In genomic region chr10:112716924-112717348, GRCh38 we compare ENCODE assay signal across 14 cellular contexts.
A peak's percentile ranks its signal among the peaks of the same experiment; 100 is the strongest.
DNase-seq lines count a peak whose midpoint lies in the region; ATAC-seq and TF ChIP-seq lines count a peak whose summit lies in the region.
"Had no signal": no experiment of that assay in that cellular context is flagged by ENCODE, and none has a peak within 500 bp of the region (broad histone marks: within the 10 kb centered on the region; RNA-seq: fewer than 3 reads in every experiment).

No MANE protein-coding gene starts in this region.

- no peak overlapping the region for H3K27ac Mint-ChIP-seq in natural killer cell treated with Interleukin-12 subunit alpha and Interleukin-12 subunit beta and Interleukin-15 and Interleukin-18, amount 100 ng/mL, for 72 hours
- H3K27ac Mint-ChIP-seq: stimulated activated naive CD8-positive, alpha-beta T cell treated with anti-CD3 and anti-CD28 coated beads, Interleukin-15, Interleukin-2, amounts not matched to agents 100 ng/mL and 50 ng/mL, for 24 hours had no signal

- H3K9me3 Mint-ChIP-seq in natural killer cell treated with Interleukin-12 subunit alpha and Interleukin-12 subunit beta and Interleukin-15 and Interleukin-18, amount 100 ng/mL, for 72 hours = no peaks in the 10 kb centered on the region
- H3K9me3 Mint-ChIP-seq: stimulated activated naive CD8-positive, alpha-beta T cell treated with anti-CD3 and anti-CD28 coated beads, Interleukin-15, Interleukin-2, amounts not matched to agents 100 ng/mL and 50 ng/mL, for 24 hours had no signal

- no peak overlapping the region for H3K4me3 Mint-ChIP-seq in natural killer cell treated with Interleukin-12 subunit alpha and Interleukin-12 subunit beta and Interleukin-15 and Interleukin-18, amount 100 ng/mL, for 72 hours
- H3K4me3 Mint-ChIP-seq: brain; stimulated activated naive CD8-positive, alpha-beta T cell treated with anti-CD3 and anti-CD28 coated beads, Interleukin-15, Interleukin-2, amounts not matched to agents 100 ng/mL and 50 ng/mL, for 24 hours had no signal

- DNase-seq in HCEC 1CT = peak; percentile 73
- DNase-seq in fibroblast of peridontal ligament (ENCODE audit: extremely low read depth) = peak; percentile 67
- peak; percentile 21 for DNase-seq in renal cortical epithelial cell (ENCODE audit: low read depth)
- DNase-seq in natural killer cell treated with Interleukin-12 subunit alpha and Interleukin-12 subunit beta and Interleukin-15 and Interleukin-18, amount 100 ng/mL, for 72 hours (ENCODE audit: low spot score) = no peak
- DNase-seq in cerebellar cortex (ENCODE audit: low spot score) = no peak
- DNase-seq in NCI-H524 treated with DMSO at 0.1 percent for 48 hours (lab: John Stamatoyannopoulos, UW) = no peak
- no peak for DNase-seq in SKM-1 (lab: John Stamatoyannopoulos, UW; ENCODE audit: unreplicated experiment)
- DNase-seq: NCI-H1930; nucleus accumbens; stimulated activated CD4-positive, alpha-beta T cell treated with anti-CD3 and anti-CD28 coated beads, Interleukin-2, amount 100 ng/mL, for 24 hours; T-helper 2 cell had no signal

- H3K4me1 Mint-ChIP-seq in natural killer cell treated with Interleukin-12 subunit alpha and Interleukin-12 subunit beta and Interleukin-15 and Interleukin-18, amount 100 ng/mL, for 72 hours (ENCODE audit: low read depth in 2 of 2) = peaks cover 0 to 2% of the 10 kb centered on the region in 2 donors

- no peaks in the 10 kb centered on the region for H3K27me3 Mint-ChIP-seq in natural killer cell treated with Interleukin-12 subunit alpha and Interleukin-12 subunit beta and Interleukin-15 and Interleukin-18, amount 100 ng/mL, for 72 hours
- H3K27me3 Mint-ChIP-seq: brain; stimulated activated naive CD8-positive, alpha-beta T cell treated with anti-CD3 and anti-CD28 coated beads, Interleukin-15, Interleukin-2, amounts not matched to agents 100 ng/mL and 50 ng/mL, for 24 hours had no signal

- ATAC-seq in SK-N-SH treated with all-trans-retinoic acid at 6 μM for 48 hours = peak; percentile 73
- ATAC-seq in natural killer cell treated with Interleukin-12 subunit alpha and Interleukin-12 subunit beta and Interleukin-15 and Interleukin-18, amount 100 ng/mL, for 72 hours = no peak

- no peaks in the 10 kb centered on the region for H3K36me3 Mint-ChIP-seq in natural killer cell treated with Interleukin-12 subunit alpha and Interleukin-12 subunit beta and Interleukin-15 and Interleukin-18, amount 100 ng/mL, for 72 hours

TF ChIP-seq in SK-N-SH treated with all-trans-retinoic acid at 6 μM for 48 hours, 23 proteins besides CTCF, POLR2A, EP300 and RAD21:
- no peak for TF ChIP-seq RARB (CRISPR knock-in tag; IDR thresholded peaks at IDR 0.05)
- TF ChIP-seq, protein P1, sequence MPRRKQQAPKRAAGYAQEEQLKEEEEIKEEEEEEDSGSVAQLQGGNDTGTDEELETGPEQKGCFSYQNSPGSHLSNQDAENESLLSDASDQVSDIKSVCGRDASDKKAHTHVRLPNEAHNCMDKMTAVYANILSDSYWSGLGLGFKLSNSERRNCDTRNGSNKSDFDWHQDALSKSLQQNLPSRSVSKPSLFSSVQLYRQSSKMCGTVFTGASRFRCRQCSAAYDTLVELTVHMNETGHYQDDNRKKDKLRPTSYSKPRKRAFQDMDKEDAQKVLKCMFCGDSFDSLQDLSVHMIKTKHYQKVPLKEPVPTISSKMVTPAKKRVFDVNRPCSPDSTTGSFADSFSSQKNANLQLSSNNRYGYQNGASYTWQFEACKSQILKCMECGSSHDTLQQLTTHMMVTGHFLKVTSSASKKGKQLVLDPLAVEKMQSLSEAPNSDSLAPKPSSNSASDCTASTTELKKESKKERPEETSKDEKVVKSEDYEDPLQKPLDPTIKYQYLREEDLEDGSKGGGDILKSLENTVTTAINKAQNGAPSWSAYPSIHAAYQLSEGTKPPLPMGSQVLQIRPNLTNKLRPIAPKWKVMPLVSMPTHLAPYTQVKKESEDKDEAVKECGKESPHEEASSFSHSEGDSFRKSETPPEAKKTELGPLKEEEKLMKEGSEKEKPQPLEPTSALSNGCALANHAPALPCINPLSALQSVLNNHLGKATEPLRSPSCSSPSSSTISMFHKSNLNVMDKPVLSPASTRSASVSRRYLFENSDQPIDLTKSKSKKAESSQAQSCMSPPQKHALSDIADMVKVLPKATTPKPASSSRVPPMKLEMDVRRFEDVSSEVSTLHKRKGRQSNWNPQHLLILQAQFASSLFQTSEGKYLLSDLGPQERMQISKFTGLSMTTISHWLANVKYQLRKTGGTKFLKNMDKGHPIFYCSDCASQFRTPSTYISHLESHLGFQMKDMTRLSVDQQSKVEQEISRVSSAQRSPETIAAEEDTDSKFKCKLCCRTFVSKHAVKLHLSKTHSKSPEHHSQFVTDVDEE (CRISPR knock-in tag; IDR thresholded peaks at IDR 0.05) = no peak
- no peak for TF ChIP-seq CSRNP3 (CRISPR knock-in tag; IDR thresholded peaks at IDR 0.05)
- no peak for TF ChIP-seq TOX (CRISPR knock-in tag; IDR thresholded peaks at IDR 0.05; ENCODE audit: borderline replicate concordance)
- TF ChIP-seq, protein P2, sequence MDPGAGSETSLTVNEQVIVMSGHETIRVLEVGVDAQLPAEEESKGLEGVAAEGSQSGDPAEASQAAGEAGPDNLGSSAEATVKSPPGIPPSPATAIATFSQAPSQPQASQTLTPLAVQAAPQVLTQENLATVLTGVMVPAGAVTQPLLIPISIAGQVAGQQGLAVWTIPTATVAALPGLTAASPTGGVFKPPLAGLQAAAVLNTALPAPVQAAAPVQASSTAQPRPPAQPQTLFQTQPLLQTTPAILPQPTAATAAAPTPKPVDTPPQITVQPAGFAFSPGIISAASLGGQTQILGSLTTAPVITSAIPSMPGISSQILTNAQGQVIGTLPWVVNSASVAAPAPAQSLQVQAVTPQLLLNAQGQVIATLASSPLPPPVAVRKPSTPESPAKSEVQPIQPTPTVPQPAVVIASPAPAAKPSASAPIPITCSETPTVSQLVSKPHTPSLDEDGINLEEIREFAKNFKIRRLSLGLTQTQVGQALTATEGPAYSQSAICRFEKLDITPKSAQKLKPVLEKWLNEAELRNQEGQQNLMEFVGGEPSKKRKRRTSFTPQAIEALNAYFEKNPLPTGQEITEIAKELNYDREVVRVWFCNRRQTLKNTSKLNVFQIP (CRISPR knock-in tag; IDR thresholded peaks at IDR 0.05; ENCODE audit: borderline replicate concordance, low read depth) = no peak
- TF ChIP-seq BACH2 (CRISPR knock-in tag; IDR thresholded peaks at IDR 0.05; ENCODE audit: borderline replicate concordance) = no peak
- TF ChIP-seq CREB5 (CRISPR knock-in tag; IDR thresholded peaks at IDR 0.05; ENCODE audit: low read depth) = no peak
- no peak for TF ChIP-seq ZNF8 (CRISPR knock-in tag; IDR thresholded peaks at IDR 0.05)
- TF ChIP-seq, protein P3, sequence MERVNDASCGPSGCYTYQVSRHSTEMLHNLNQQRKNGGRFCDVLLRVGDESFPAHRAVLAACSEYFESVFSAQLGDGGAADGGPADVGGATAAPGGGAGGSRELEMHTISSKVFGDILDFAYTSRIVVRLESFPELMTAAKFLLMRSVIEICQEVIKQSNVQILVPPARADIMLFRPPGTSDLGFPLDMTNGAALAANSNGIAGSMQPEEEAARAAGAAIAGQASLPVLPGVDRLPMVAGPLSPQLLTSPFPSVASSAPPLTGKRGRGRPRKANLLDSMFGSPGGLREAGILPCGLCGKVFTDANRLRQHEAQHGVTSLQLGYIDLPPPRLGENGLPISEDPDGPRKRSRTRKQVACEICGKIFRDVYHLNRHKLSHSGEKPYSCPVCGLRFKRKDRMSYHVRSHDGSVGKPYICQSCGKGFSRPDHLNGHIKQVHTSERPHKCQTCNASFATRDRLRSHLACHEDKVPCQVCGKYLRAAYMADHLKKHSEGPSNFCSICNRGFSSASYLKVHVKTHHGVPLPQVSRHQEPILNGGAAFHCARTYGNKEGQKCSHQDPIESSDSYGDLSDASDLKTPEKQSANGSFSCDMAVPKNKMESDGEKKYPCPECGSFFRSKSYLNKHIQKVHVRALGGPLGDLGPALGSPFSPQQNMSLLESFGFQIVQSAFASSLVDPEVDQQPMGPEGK (CRISPR knock-in tag; IDR thresholded peaks at IDR 0.05; ENCODE audit: borderline replicate concordance) = no peak

Comparison
In these comparisons a context has a peak if more than half of its experiments do, and no peak if none do; other contexts are left out.
1. DNase-seq: peak in HCEC 1CT (single experiment), fibroblast of peridontal ligament (single experiment) and renal cortical epithelial cell (single experiment); none in natural killer cell treated with Interleukin-12 subunit alpha and Interleukin-12 subunit beta and Interleukin-15 and Interleukin-18, amount 100 ng/mL, for 72 hours (single experiment), cerebellar cortex (single experiment), NCI-H524 treated with DMSO at 0.1 percent for 48 hours (single experiment) and SKM-1 (single experiment).